In genomic region chr16:16191493-16192167, GRCh38 we compare ENCODE assay signal across 17 cellular contexts. TPM values are rescaled to one million over a fixed set of nuclear protein-coding genes. Genes with fewer than 3 reads are reported as not detected.
"Had no signal": no experiment of that assay in that cellular context is flagged by ENCODE, and none has a peak within 500 bp of the region (broad histone marks: within the 10 kb centered on the region; RNA-seq: fewer than 3 reads in every experiment).

No MANE protein-coding gene starts in this region.

- H3K27ac ChIP-seq: breast epithelium, esophagus squamous epithelium, left ventricle myocardium inferior, prostate gland, spleen had no signal

- H3K27me3 ChIP-seq: breast epithelium had no signal

- H3K9me3 Mint-ChIP-seq: activated naive CD8-positive, alpha-beta T cell treated with anti-CD3 and anti-CD28 coated beads, Interleukin-2, amount 10 ng/mL, durations not matched to agents 7 days and 5 days; activated T-helper 1 cell treated with anti-CD3 and anti-CD28 coated beads, Interleukin-12 subunit alpha, Interleukin-12 subunit beta, Interleukin-2, Interleukin-4 antibody, amounts not matched to agents 30 ng/mL and 10 ng/mL and 1 ng/mL, durations not matched to agents 14 hours and 24 hours and 36 hours; memory B cell; natural killer cell treated with Interleukin-12 subunit alpha and Interleukin-12 subunit beta and Interleukin-15 and Interleukin-18, amount 100 ng/mL, for 72 hours had no signal

- H3K4me1 Mint-ChIP-seq: activated naive CD8-positive, alpha-beta T cell treated with anti-CD3 and anti-CD28 coated beads, Interleukin-2, amount 10 ng/mL, durations not matched to agents 7 days and 5 days; T-helper 17 cell had no signal

- H3K4me3 ChIP-seq: breast epithelium, esophagus squamous epithelium, left ventricle myocardium inferior, prostate gland, spleen had no signal

- ATAC-seq: activated CD4-positive, CD25-positive, alpha-beta regulatory T cell treated with anti-CD3 and anti-CD28 coated beads, Interleukin-2, amount 50 U/mL, for 24 hours; sciatic nerve; T-helper 17 cell had no signal

- H3K4me3 Mint-ChIP-seq: activated naive CD8-positive, alpha-beta T cell treated with anti-CD3 and anti-CD28 coated beads, Interleukin-2, amount 10 ng/mL, durations not matched to agents 7 days and 5 days; activated T-helper 1 cell treated with anti-CD3 and anti-CD28 coated beads, Interleukin-12 subunit alpha, Interleukin-12 subunit beta, Interleukin-2, Interleukin-4 antibody, amounts not matched to agents 30 ng/mL and 10 ng/mL and 1 ng/mL, durations not matched to agents 14 hours and 24 hours and 36 hours; memory B cell; natural killer cell treated with Interleukin-12 subunit alpha and Interleukin-12 subunit beta and Interleukin-15 and Interleukin-18, amount 100 ng/mL, for 72 hours; T-helper 17 cell had no signal

- H3K27ac Mint-ChIP-seq: activated naive CD8-positive, alpha-beta T cell treated with anti-CD3 and anti-CD28 coated beads, Interleukin-2, amount 10 ng/mL, durations not matched to agents 7 days and 5 days; activated T-helper 1 cell treated with anti-CD3 and anti-CD28 coated beads, Interleukin-12 subunit alpha, Interleukin-12 subunit beta, Interleukin-2, Interleukin-4 antibody, amounts not matched to agents 30 ng/mL and 10 ng/mL and 1 ng/mL, durations not matched to agents 14 hours and 24 hours and 36 hours; natural killer cell treated with Interleukin-12 subunit alpha and Interleukin-12 subunit beta and Interleukin-15 and Interleukin-18, amount 100 ng/mL, for 72 hours; T-helper 17 cell had no signal

- DNase-seq: activated naive CD4-positive, alpha-beta T cell; activated naive CD8-positive, alpha-beta T cell treated with anti-CD3 and anti-CD28 coated beads, Interleukin-2, amount 10 ng/mL, durations not matched to agents 7 days and 5 days; cerebellar nuclear complex; esophagus squamous epithelium; hippocampal formation; left ventricle myocardium inferior; spleen; stimulated activated CD4-positive, alpha-beta T cell treated with anti-CD3 and anti-CD28 coated beads, Interleukin-1b, Interleukin-23, amount 100 ng/mL, for 48 hours; T-helper 17 cell had no signal

- H3K36me3 Mint-ChIP-seq: activated naive CD8-positive, alpha-beta T cell treated with anti-CD3 and anti-CD28 coated beads, Interleukin-2, amount 10 ng/mL, durations not matched to agents 7 days and 5 days; memory B cell; natural killer cell treated with Interleukin-12 subunit alpha and Interleukin-12 subunit beta and Interleukin-15 and Interleukin-18, amount 100 ng/mL, for 72 hours had no signal

- H3K4me1 ChIP-seq: breast epithelium, esophagus squamous epithelium, left ventricle myocardium inferior, prostate gland, spleen had no signal

- H3K36me3 ChIP-seq: breast epithelium, esophagus squamous epithelium, left ventricle myocardium inferior, prostate gland, spleen had no signal

- H3K9me3 ChIP-seq: breast epithelium, esophagus squamous epithelium, left ventricle myocardium inferior, prostate gland, spleen had no signal

RNA-seq across cellular contexts. Expression of gene ABCC6, which starts 31.7 kb away (rescaled TPM):
- total RNA-seq: activated CD8-positive, alpha-beta memory T cell treated with anti-CD3 and anti-CD28 coated beads for 36 hours; activated naive CD8-positive, alpha-beta T cell treated with anti-CD3 and anti-CD28 coated beads, Interleukin-2, amount 10 ng/mL, durations not matched to agents 7 days and 5 days; activated T-helper 1 cell treated with anti-CD3 and anti-CD28 coated beads, Interleukin-12 subunit alpha, Interleukin-12 subunit beta, Interleukin-2, Interleukin-4 antibody, amounts not matched to agents 30 ng/mL and 10 ng/mL and 1 ng/mL, durations not matched to agents 14 hours and 24 hours and 36 hours; natural killer cell treated with Interleukin-12 subunit alpha and Interleukin-12 subunit beta and Interleukin-15 and Interleukin-18, amount 100 ng/mL, for 72 hours; T-helper 17 cell had no signal
